25 cellular contexts compared by ENCODE assay signal in the genomic region with DNA sequence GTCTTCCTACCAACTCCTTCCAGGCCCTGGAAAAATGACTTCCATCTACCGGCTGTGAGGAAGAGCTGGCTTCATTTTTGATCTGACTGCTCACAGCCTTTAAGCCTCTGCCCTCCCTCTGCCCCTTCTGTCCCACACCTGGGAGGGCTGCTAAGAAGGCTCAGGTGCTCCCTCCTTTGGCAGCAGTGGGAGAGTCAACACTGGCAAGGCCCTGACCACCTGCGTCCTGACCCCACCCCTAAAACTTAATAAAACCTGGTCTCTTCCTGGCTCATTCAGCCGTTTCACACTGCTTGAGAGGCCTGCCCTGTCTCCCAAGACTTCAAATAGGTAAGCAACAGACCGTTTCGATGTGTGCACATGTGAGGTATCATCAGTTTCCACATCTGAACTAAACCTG. TPM values are rescaled to one million over a fixed set of nuclear protein-coding genes. Genes with fewer than 3 reads are reported as not detected.
DNase-seq lines count a peak whose midpoint lies in the region; ATAC-seq, FAIRE-seq and TF ChIP-seq lines count a peak whose summit lies in the region.
"Had no signal": no experiment of that assay in that cellular context is flagged by ENCODE, and none has a peak within 500 bp of the region (broad histone marks: within the 10 kb centered on the region; RNA-seq: fewer than 3 reads in every experiment).

No MANE protein-coding gene starts in this region.

- CTCF ChIA-PET in PC-3 (lab: Charles Lee) = no interaction called here

- no peaks in the 10 kb centered on the region for H3F3A ChIP-seq in PC-3 (ENCODE audit: low read length, unreplicated experiment)

- no peak overlapping the region for H2BK5ac ChIP-seq in H9 (ENCODE audit: insufficient read length, low read length)

- H3K9me3 Mint-ChIP-seq in H9 = no peaks in the 10 kb centered on the region
- H3K9me3 Mint-ChIP-seq in stimulated activated memory B cell treated with anti-CD40 and anti-IgM and Interleukin-4, amounts not matched to agents 10 μg/mL and 1 μg/mL and 100 μg/mL, for 72 hours = no peaks in the 10 kb centered on the region
- H3K9me3 Mint-ChIP-seq: activated CD8-positive, alpha-beta T cell treated with anti-CD3 and anti-CD28 coated beads for 36 hours; CD4-positive, alpha-beta T cell; type B pancreatic cell had no signal

- H3K4ac ChIP-seq in H9 (ENCODE audit: low read depth, low read length) = no peak overlapping the region

- WGBS in H9 (ENCODE audit: extremely low coverage, insufficient read length, low lambda C conversion rate) = no CpG with 5 or more reads among the region's 5 CpGs

- POLR2A ChIA-PET in PC-3 (lab: Charles Lee; ENCODE audit: unreplicated experiment) = interaction anchor here (0.5 kb wide), 1 partner anchor 248 kb away, joined by 3 read pairs; no protein-coding TSS in a partner anchor

- no peak overlapping the region for H2BK120ac ChIP-seq in H9 (ENCODE audit: low read depth, low read length, poor library complexity, severe bottlenecking)

- H3T11ph ChIP-seq in H9 (ENCODE audit: low read length) = no peak overlapping the region

- no peak overlapping the region for H2AFZ ChIP-seq in H9 (ENCODE audit: low read length)
- H2AFZ ChIP-seq in PC-3 (ENCODE audit: low read length) = no peak overlapping the region

- H2AK5ac ChIP-seq in H9 (ENCODE audit: insufficient read length, low read length) = no peak overlapping the region

- ATAC-seq in PC-3 (no peak), Right ventricle myocardium inferior (no peak)
- no peak for ATAC-seq in stimulated activated memory B cell treated with anti-CD40 and anti-IgM and Interleukin-4, amounts not matched to agents 10 μg/mL and 1 μg/mL and 100 μg/mL, for 72 hours
- ATAC-seq: activated CD8-positive, alpha-beta T cell treated with anti-CD3 and anti-CD28 coated beads for 36 hours had no signal

- H3K36me3 Mint-ChIP-seq in H9 (ENCODE audit: insufficient read depth in 1 of 3, low read depth in 3 of 3) = peaks cover 16 to 26% (median 22%) of the 10 kb centered on the region in 3 experiments; a peak in 6 of 7 replicates
- peaks cover 66% of the 10 kb centered on the region for H3K36me3 Mint-ChIP-seq in stimulated activated memory B cell treated with anti-CD40 and anti-IgM and Interleukin-4, amounts not matched to agents 10 μg/mL and 1 μg/mL and 100 μg/mL, for 72 hours

- BruUV-seq in PC-3 (replicated peaks; lab: Mats Ljungman, UMichigan) = no TSS peak

- no peak overlapping the region for H4K91ac ChIP-seq in H9 (ENCODE audit: insufficient read length, low read depth, low read length)

- H2BK15ac ChIP-seq in H9 (ENCODE audit: low read depth, low read length) = no peak overlapping the region

- H3K4me3 ChIP-seq in PC-3 (ENCODE audit: low read length) (no peak overlapping the region), kidney (ENCODE audit: low read length in 2 of 2) (no peak overlapping the region)
- H3K4me3 ChIP-seq: adrenal gland, breast epithelium, prostate gland had no signal

- peak overlapping the region; percentile 52 to 87 (median 70); a peak in 4 of 7 replicates for H3K27ac Mint-ChIP-seq in H9
- peak overlapping the region; percentile 46 for H3K27ac Mint-ChIP-seq in stimulated activated memory B cell treated with anti-CD40 and anti-IgM and Interleukin-4, amounts not matched to agents 10 μg/mL and 1 μg/mL and 100 μg/mL, for 72 hours
- H3K27ac Mint-ChIP-seq: activated CD8-positive, alpha-beta T cell treated with anti-CD3 and anti-CD28 coated beads for 36 hours; CD4-positive, alpha-beta T cell had no signal

- no peak overlapping the region for H3K56ac ChIP-seq in H9 (ENCODE audit: insufficient read length, low read depth, low read length)

- H3K4me1 Mint-ChIP-seq in H9 = peaks cover 22 to 24% of the 10 kb centered on the region in 2 experiments
- peaks cover 10% of the 10 kb centered on the region for H3K4me1 Mint-ChIP-seq in stimulated activated memory B cell treated with anti-CD40 and anti-IgM and Interleukin-4, amounts not matched to agents 10 μg/mL and 1 μg/mL and 100 μg/mL, for 72 hours

- no peaks in the 10 kb centered on the region for H3K9me2 ChIP-seq in PC-3 (replicated peaks; ENCODE audit: low read length)

- no peaks in the 10 kb centered on the region for H3K27me3 ChIP-seq in H9 (ENCODE audit: insufficient read depth, low read length)
- H3K27me3 ChIP-seq in PC-3 (ENCODE audit: low read length) = no peaks in the 10 kb centered on the region
- H3K27me3 ChIP-seq: adrenal gland, breast epithelium had no signal

- H3K23ac ChIP-seq in H9 (ENCODE audit: insufficient read length, low read depth, low read length) = no peak overlapping the region

- no peak for FAIRE-seq in kidney (lab: Jason Lieb, UNC)
- FAIRE-seq: GM18507 had no signal

- H3K36me3 ChIP-seq in PC-3 (ENCODE audit: low read depth, low read length) = no peaks in the 10 kb centered on the region
- H3K36me3 ChIP-seq in kidney (ENCODE audit: control insufficient read depth in 1 of 2, insufficient read depth in 2 of 2, low read length in 2 of 2) = no peaks in the 10 kb centered on the region
- H3K36me3 ChIP-seq: adrenal gland, breast epithelium, prostate gland had no signal

- H3K4me3 Mint-ChIP-seq in H9 = no peak overlapping the region
- no peak overlapping the region for H3K4me3 Mint-ChIP-seq in stimulated activated memory B cell treated with anti-CD40 and anti-IgM and Interleukin-4, amounts not matched to agents 10 μg/mL and 1 μg/mL and 100 μg/mL, for 72 hours
- H3K4me3 Mint-ChIP-seq: activated CD8-positive, alpha-beta T cell treated with anti-CD3 and anti-CD28 coated beads for 36 hours; CD4-positive, alpha-beta T cell; type B pancreatic cell had no signal

- no peak overlapping the region for H3K9ac ChIP-seq in H9 (ENCODE audit: extremely low read depth, insufficient read length, low read length)
- H3K9ac ChIP-seq in PC-3 (ENCODE audit: low read length) = no peak overlapping the region
- no peak overlapping the region for H3K9ac ChIP-seq in kidney (ENCODE audit: low read length in 2 of 2)

- TF ChIP-seq CTCF in H9 (conservative IDR thresholded peaks at IDR 0.05) (peak; percentile 60), PC-3 (conservative IDR thresholded peaks at IDR 0.05; ENCODE audit: low read depth, low read length) (peak; percentile 29; the same call in 1 of the 2 replicates), kidney (IDR thresholded peaks at IDR 0.05; ENCODE audit: borderline replicate concordance, extremely low read depth, insufficient read depth) (no peak)

- H3K9me3 ChIP-seq in H9 (ENCODE audit: control insufficient read depth, low read depth, low read length) (no peaks in the 10 kb centered on the region), PC-3 (ENCODE audit: low read length) (no peaks in the 10 kb centered on the region), kidney (ENCODE audit: control insufficient read depth in 1 of 2, low read length in 2 of 2) (no peaks in the 10 kb centered on the region)
- H3K9me3 ChIP-seq: adrenal gland, breast epithelium, prostate gland had no signal

- H3K4me1 ChIP-seq in H9 (ENCODE audit: insufficient read depth, low read length) = 0 out of 2 replicates have a peak, but pooled peaks cover 4% of the 10 kb centered on the region
- 0 out of 2 replicates have a peak, but pooled peaks cover 2% of the 10 kb centered on the region for H3K4me1 ChIP-seq in PC-3 (ENCODE audit: insufficient read depth, low read length)
- peaks cover 0 to 3% of the 10 kb centered on the region in 2 donors for H3K4me1 ChIP-seq in kidney (ENCODE audit: control insufficient read depth in 1 of 2, insufficient read depth in 1 of 2, low read depth in 1 of 2, low read length in 2 of 2)
- H3K4me1 ChIP-seq: breast epithelium, prostate gland had no signal

- no peak overlapping the region for H3K27ac ChIP-seq in H9 (ENCODE audit: insufficient read length, low read depth, low read length)
- H3K27ac ChIP-seq in PC-3 (ENCODE audit: low read length) = no peak overlapping the region
- H3K27ac ChIP-seq in kidney (ENCODE audit: low read depth in 2 of 2, low read length in 2 of 2) = no peak overlapping the region
- H3K27ac ChIP-seq: adrenal gland, breast epithelium, prostate gland had no signal

- H4K20me1 ChIP-seq in H9 (ENCODE audit: control insufficient read depth, insufficient read depth, insufficient read length) (no peaks in the 10 kb centered on the region), PC-3 (ENCODE audit: low read length) (no peaks in the 10 kb centered on the region)

- H3K14ac ChIP-seq in H9 (ENCODE audit: insufficient read depth, low read length) = no peak overlapping the region

- H3K4me2 ChIP-seq in H9 (ENCODE audit: insufficient read depth, insufficient read length, low read length) (no peak overlapping the region), PC-3 (ENCODE audit: low read length) (no peak overlapping the region)

- H4K8ac ChIP-seq in H9 (replicated peaks; ENCODE audit: insufficient read length, low read depth, low read length) = no peak overlapping the region

- H3K79me2 ChIP-seq in H9 (ENCODE audit: insufficient read depth, low read length) = no peaks in the 10 kb centered on the region
- H3K79me2 ChIP-seq in PC-3 (ENCODE audit: low read length) = no peaks in the 10 kb centered on the region

- H4K5ac ChIP-seq in H9 (ENCODE audit: insufficient read length, low read depth, low read length) = no peak overlapping the region

- H3K18ac ChIP-seq in H9 (ENCODE audit: insufficient read length, low read depth, low read length) = no peak overlapping the region

- no peaks in the 10 kb centered on the region for H3K79me1 ChIP-seq in H9 (ENCODE audit: insufficient read depth, low read depth, low read length, poor library complexity, severe bottlenecking)

- intact Hi-C loops in PC-3 (cut with micrococcal nuclease) (no loop called here), Right ventricle myocardium inferior (cut with DNase I) (no loop called here), kidney (cut with DNase I) (no loop called here)

- H3K23me2 ChIP-seq in H9 (ENCODE audit: insufficient read length, low read depth, low read length, poor library complexity, severe bottlenecking) = no peaks in the 10 kb centered on the region

- H3K27me3 Mint-ChIP-seq in H9 (ENCODE audit: low read depth) = no peaks in the 10 kb centered on the region
- no peaks in the 10 kb centered on the region for H3K27me3 Mint-ChIP-seq in stimulated activated memory B cell treated with anti-CD40 and anti-IgM and Interleukin-4, amounts not matched to agents 10 μg/mL and 1 μg/mL and 100 μg/mL, for 72 hours
- H3K27me3 Mint-ChIP-seq: activated CD8-positive, alpha-beta T cell treated with anti-CD3 and anti-CD28 coated beads for 36 hours; CD4-positive, alpha-beta T cell; type B pancreatic cell had no signal

- H2BK12ac ChIP-seq in H9 (ENCODE audit: insufficient read length, low read depth, low read length) = no peak overlapping the region

- DNase-seq in H9 = peak; percentile 79
- DNase-seq in PC-3 = no peak
- peak; percentile 62 for DNase-seq in germinal center (ENCODE audit: low spot score)
- DNase-seq in activated naive CD4-positive, alpha-beta T cell treated with Interleukin-2 at 50 U/mL for 16 hours = no peak
- no peak for DNase-seq in Right ventricle myocardium inferior (ENCODE audit: missing footprints)
- no peak for DNase-seq in kidney
- DNase-seq: activated CD4-positive, alpha-beta T cell treated with anti-CD3 and anti-CD28 coated beads for 1 hour; activated CD8-positive, alpha-beta T cell treated with anti-CD3 and anti-CD28 coated beads for 36 hours; activated T-cell treated with anti-CD3 and anti-CD28 coated beads for 4 hours; adrenal gland; CD4-positive, alpha-beta T cell; effector CD8-positive, alpha-beta T cell; foreskin fibroblast; GOT3; Kasumi-1; NCI-H1694; NCI-H748 treated with DMSO at 0.1 percent for 48 hours; SHP77; stimulated activated CD8-positive, alpha-beta memory T cell treated with anti-CD3 and anti-CD28 coated beads, Interleukin-4, amount 100 ng/mL, for 48 hours; SW 1271 had no signal

- no peak overlapping the region for H2BK20ac ChIP-seq in H9 (ENCODE audit: low read depth, low read length, poor library complexity, severe bottlenecking)

RNA-seq across cellular contexts. Expression of gene NFRKB, which starts 52.1 kb away (rescaled TPM):
- total RNA-seq in H9 (2021) = 40.3 and 41.0 TPM in 2 replicates
- total RNA-seq in PC-3 (2014; rRNA removed) = 48.2 and 57.0 TPM in 2 replicates
- total RNA-seq in Right ventricle myocardium inferior = 11.5 TPM
- total RNA-seq in kidney = 25.2 TPM
- polyA plus RNA-seq in kidney (ENCODE audit: insufficient read depth, low read depth, low replicate concordance) = 7.0 TPM

RNA-seq across cellular contexts. Expression of gene PRDM10, which starts 55.2 kb away (rescaled TPM):
- total RNA-seq in H9 (2021) (7.7 and 9.6 TPM in 2 replicates), PC-3 (2014; rRNA removed) (7.3 and 8.5 TPM in 2 replicates), Right ventricle myocardium inferior (6.6 TPM), kidney (8.0 TPM)
- 1.5 TPM for polyA plus RNA-seq in kidney (ENCODE audit: insufficient read depth, low read depth, low replicate concordance)

Comparison
In these comparisons a context has a peak if more than half of its experiments do, and no peak if none do; other contexts are left out.
1. DNase-seq: peak in H9 (single experiment) and germinal center (single experiment); none in PC-3 (single experiment), activated naive CD4-positive, alpha-beta T cell treated with Interleukin-2 at 50 U/mL for 16 hours (single experiment), Right ventricle myocardium inferior (single experiment) and kidney (single experiment).